8 cellular contexts compared by ENCODE assay signal in genomic region chr1:14778882-14779594, GRCh38.
DNase-seq lines count a peak whose midpoint lies in the region; ATAC-seq lines count a peak whose summit lies in the region.

No MANE protein-coding gene starts in this region.

- no peak overlapping the region for H3K4me3 Mint-ChIP-seq in activated T-cell treated with anti-CD3 and anti-CD28 coated beads, Interleukin-2, amount 50 U/mL, for 72 hours

- no peaks in the 10 kb centered on the region for H3K27me3 ChIP-seq in MG63

- no peak overlapping the region for H3K27ac Mint-ChIP-seq in activated T-cell treated with anti-CD3 and anti-CD28 coated beads, Interleukin-2, amount 50 U/mL, for 72 hours

- H3K27me3 Mint-ChIP-seq in activated T-cell treated with anti-CD3 and anti-CD28 coated beads, Interleukin-2, amount 50 U/mL, for 72 hours (ENCODE audit: low read depth): no peaks in the 10 kb centered on the region

- no peak for ATAC-seq in activated T-cell treated with anti-CD3 and anti-CD28 coated beads, Interleukin-2, amount 50 U/mL, for 72 hours (replicated peaks in 1 of 2)
- no peak for ATAC-seq in HG02588 (IDR thresholded peaks at IDR 0.05; ENCODE audit: unreplicated experiment)
- ATAC-seq in activated CD4-positive, CD25-positive, alpha-beta regulatory T cell treated with anti-CD3 and anti-CD28 coated beads, Interleukin-2, amount 50 U/mL, for 24 hours: no peak

- DNase-seq in NCI-H446 (lab: John Stamatoyannopoulos, UW) (peak; percentile 11 to 68), NCI-H446 treated with DMSO at 0.1 percent for 48 hours (lab: John Stamatoyannopoulos, UW) (no peak), MG63 (peak; percentile 28), inferior parietal cortex (ENCODE audit: extremely low spot score) (peak; percentile 48)
- DNase-seq in activated T-cell treated with anti-CD3 and anti-CD28 coated beads, Interleukin-2, amount 50 U/mL, for 72 hours: peak; percentile 19 to 23
- DNase-seq in stimulated activated CD8-positive, alpha-beta memory T cell treated with anti-CD3 and anti-CD28 coated beads, Interleukin-4, amount 100 ng/mL, for 48 hours: peak; percentile 63

- H3K36me3 Mint-ChIP-seq in activated T-cell treated with anti-CD3 and anti-CD28 coated beads, Interleukin-2, amount 50 U/mL, for 72 hours (ENCODE audit: insufficient read depth in 2 of 2): no peaks in the 10 kb centered on the region

- no peak overlapping the region for H3K4me3 ChIP-seq in MG63

- no peaks in the 10 kb centered on the region for H3K9me3 Mint-ChIP-seq in activated T-cell treated with anti-CD3 and anti-CD28 coated beads, Interleukin-2, amount 50 U/mL, for 72 hours

- no peaks in the 10 kb centered on the region for H3K36me3 ChIP-seq in MG63

- H3K9me3 ChIP-seq in MG63: no peaks in the 10 kb centered on the region

- H3K4me1 Mint-ChIP-seq in activated T-cell treated with anti-CD3 and anti-CD28 coated beads, Interleukin-2, amount 50 U/mL, for 72 hours (ENCODE audit: low read depth): no peaks in the 10 kb centered on the region
